In genomic region chr7:7641129-7641663, GRCh38 we compare ENCODE assay signal across 1 cellular context.
TF ChIP-seq lines count a peak whose summit lies in the region.

No MANE protein-coding gene starts in this region.

TF ChIP-seq in HCT116, 20 proteins besides CTCF, POLR2A, EP300 and RAD21 (continued from another document):
- TF ChIP-seq ZBTB33 (IDR thresholded peaks at IDR 0.05; ENCODE audit: extremely low read depth, insufficient replicate concordance, low read length) (no peak), ZNF274 (IDR thresholded peaks at IDR 0.05; ENCODE audit: low read depth, low read length) (no peak), YY1 (IDR thresholded peaks at IDR 0.05; ENCODE audit: extremely low read depth, insufficient replicate concordance, low read depth, low read length) (no peak), ATF3 (IDR thresholded peaks at IDR 0.05) (no peak), MAX (IDR thresholded peaks at IDR 0.05) (no peak)
